21 cellular contexts compared by ENCODE assay signal in genomic region chr1:157153743-157154142, GRCh38. TPM values are rescaled to one million over a fixed set of nuclear protein-coding genes. Genes with fewer than 3 reads are reported as not detected.
DNase-seq lines count a peak whose midpoint lies in the region; ATAC-seq and TF ChIP-seq lines count a peak whose summit lies in the region.
"Had no signal": no experiment of that assay in that cellular context is flagged by ENCODE, and none has a peak within 500 bp of the region (broad histone marks: within the 10 kb centered on the region; RNA-seq: fewer than 3 reads in every experiment).

No MANE protein-coding gene starts in this region.

- TF ChIP-seq POLR2A in esophagus squamous epithelium (IDR thresholded peaks at IDR 0.05), result no peak

- H3K9ac ChIP-seq in colonic mucosa (ENCODE audit: low read depth in 2 of 2, low read length in 2 of 2), result no peak overlapping the region
- H3K9ac ChIP-seq: neural progenitor cell had no signal

- 38 to 80% methylated on average over 1 of the region's 1 CpG for WGBS in esophagus squamous epithelium, 2 donors

- CTCF ChIA-PET in Calu3 (lab: Charles Lee) (interaction anchor here (3.0 to 4.6 kb wide), 2 partner anchors 15 to 63 kb away, joined by 10 to 268 read pairs; no protein-coding TSS in a partner anchor), RWPE1 (lab: Yijun Ruan, JAX) (interaction anchor here (0.5 to 7.9 kb wide), 2 partner anchors 63 to 66 kb away, joined by 7 to 154 read pairs; no protein-coding TSS in a partner anchor)
- CTCF ChIA-PET in naive thymus-derived CD4-positive, alpha-beta T cell (lab: Charles Lee), result interaction anchor here (11.4 kb wide), 1 partner anchor 64 kb away, joined by 292 read pairs; no protein-coding TSS in a partner anchor

- H3K36me3 ChIP-seq in colonic mucosa (no peaks in the 10 kb centered on the region), esophagus squamous epithelium (no peaks in the 10 kb centered on the region)
- H3K36me3 ChIP-seq in naive thymus-derived CD4-positive, alpha-beta T cell (ENCODE audit: control insufficient read depth in 2 of 3, insufficient read depth in 3 of 3, low read length in 3 of 3), result no peaks in the 10 kb centered on the region
- H3K36me3 ChIP-seq: HAP-1, neural progenitor cell had no signal

- POLR2A ChIA-PET in naive thymus-derived CD4-positive, alpha-beta T cell (lab: Charles Lee), result no interaction called here
- POLR2A ChIA-PET in RWPE1 (lab: Yijun Ruan, JAX; ENCODE audit: low non-redundant PET), result no interaction called here

- peaks cover 28% of the 10 kb centered on the region for H3K27me3 Mint-ChIP-seq in T-helper 1 cell treated with Interleukin-12 subunit alpha and Interleukin-12 subunit beta and Interleukin-4 antibody, amounts not matched to agents 30 μg/mL and 1 μg/mL, for 36 hours (ENCODE audit: low read depth)
- peaks cover 27% of the 10 kb centered on the region for H3K27me3 Mint-ChIP-seq in Calu3 (ENCODE audit: unreplicated experiment)
- H3K27me3 Mint-ChIP-seq in naive thymus-derived CD4-positive, alpha-beta T cell, result peaks cover 6 to 18% (median 9%) of the 10 kb centered on the region in 5 donors

- BruUV-seq in Calu3 (replicated peaks; lab: Mats Ljungman, UMichigan), result no TSS peak

- peaks cover 12% of the 10 kb centered on the region for H3K4me1 ChIP-seq in colonic mucosa
- peaks cover 8 to 28% of the 10 kb centered on the region in 2 donors for H3K4me1 ChIP-seq in naive thymus-derived CD4-positive, alpha-beta T cell (ENCODE audit: control insufficient read depth in 2 of 2, insufficient read depth in 2 of 2, low read length in 2 of 2)
- H3K4me1 ChIP-seq in esophagus squamous epithelium, result peaks cover 29 to 48% (median 39%) of the 10 kb centered on the region in 3 donors

- DNase-seq in T-helper 1 cell (no peak), Calu3 (no peak), colonic mucosa (peak; percentile 66), posterior cingulate gyrus (no peak), esophagus squamous epithelium (lab: John Stamatoyannopoulos, UW) (no peak), RWPE1 (ENCODE audit: low spot score) (no peak)
- DNase-seq in naive thymus-derived CD4-positive, alpha-beta T cell, result no peak
- DNase-seq: activated gamma-delta T cell treated with Interleukin-2 at 50 U/mL for 16 hours; EL; erythroblast; NCI-H2227 treated with DMSO at 0.1 percent for 48 hours; stimulated activated CD4-positive, alpha-beta T cell treated with anti-CD3 and anti-CD28 coated beads, Interleukin-12 subunit alpha, Interleukin-12 subunit beta, amount 100 ng/mL, for 4 hours; stimulated activated naive B cell treated with anti-CD40 and anti-IgM and Interleukin-4, amounts not matched to agents 10 μg/mL and 1 μg/mL and 100 μg/mL, for 72 hours had no signal

- intact Hi-C loops in Calu3 (cut with micrococcal nuclease; ENCODE audit: unreplicated experiment), result no loop called here
- intact Hi-C loops in colonic mucosa (cut with DNase I), result no loop called here
- intact Hi-C loops in naive thymus-derived CD4-positive, alpha-beta T cell (cut with micrococcal nuclease), result loop anchor here in 1 of 2 donors (2.0 kb wide), 1 partner anchor 15 kb away; the partner anchor contains the start of gene ETV3
- intact Hi-C loops in posterior cingulate gyrus (cut with DNase I), result no loop called here
- intact Hi-C loops in esophagus squamous epithelium (cut with DNase I), result no loop called here

- H3K9me3 Mint-ChIP-seq in T-helper 1 cell treated with Interleukin-12 subunit alpha and Interleukin-12 subunit beta and Interleukin-4 antibody, amounts not matched to agents 30 μg/mL and 1 μg/mL, for 36 hours, result no peaks in the 10 kb centered on the region
- no peaks in the 10 kb centered on the region for H3K9me3 Mint-ChIP-seq in Calu3 (ENCODE audit: low read depth, unreplicated experiment)
- no peaks in the 10 kb centered on the region for H3K9me3 Mint-ChIP-seq in naive thymus-derived CD4-positive, alpha-beta T cell
- H3K9me3 Mint-ChIP-seq: stimulated activated naive B cell treated with anti-CD40 and anti-IgM and Interleukin-4, amounts not matched to agents 10 μg/mL and 1 μg/mL and 100 μg/mL, for 72 hours had no signal

- peaks cover 27% of the 10 kb centered on the region for H3K4me1 Mint-ChIP-seq in T-helper 1 cell treated with Interleukin-12 subunit alpha and Interleukin-12 subunit beta and Interleukin-4 antibody, amounts not matched to agents 30 μg/mL and 1 μg/mL, for 36 hours (ENCODE audit: low read depth)
- H3K4me1 Mint-ChIP-seq in Calu3 (ENCODE audit: low read depth, unreplicated experiment), result peaks cover 50% of the 10 kb centered on the region
- peaks cover 16 to 52% (median 32%) of the 10 kb centered on the region in 7 donors for H3K4me1 Mint-ChIP-seq in naive thymus-derived CD4-positive, alpha-beta T cell

- TF ChIP-seq CTCF in Calu3 (IDR thresholded peaks at IDR 0.05; ENCODE audit: unreplicated experiment) (no peak), colonic mucosa (IDR thresholded peaks at IDR 0.05) (no peak), esophagus squamous epithelium (IDR thresholded peaks at IDR 0.05) (no peak), RWPE1 (conservative IDR thresholded peaks at IDR 0.05; ENCODE audit: low read depth) (no peak)

- ATAC-seq in naive thymus-derived CD4-positive, alpha-beta T cell, result no peak
- ATAC-seq: stimulated activated naive B cell treated with anti-CD40 and anti-IgM and Interleukin-4, amounts not matched to agents 10 μg/mL and 1 μg/mL and 100 μg/mL, for 72 hours had no signal

- peak overlapping the region; percentile 64 for H3K27ac Mint-ChIP-seq in T-helper 1 cell treated with Interleukin-12 subunit alpha and Interleukin-12 subunit beta and Interleukin-4 antibody, amounts not matched to agents 30 μg/mL and 1 μg/mL, for 36 hours
- peak overlapping the region; percentile 4 for H3K27ac Mint-ChIP-seq in Calu3 (ENCODE audit: unreplicated experiment)
- H3K27ac Mint-ChIP-seq in naive thymus-derived CD4-positive, alpha-beta T cell, result peak overlapping the region in 3 of 9 donors; percentile 44 to 82 (median 77)
- H3K27ac Mint-ChIP-seq: neural progenitor cell; stimulated activated naive B cell treated with anti-CD40 and anti-IgM and Interleukin-4, amounts not matched to agents 10 μg/mL and 1 μg/mL and 100 μg/mL, for 72 hours had no signal

- H3K36me3 Mint-ChIP-seq in T-helper 1 cell treated with Interleukin-12 subunit alpha and Interleukin-12 subunit beta and Interleukin-4 antibody, amounts not matched to agents 30 μg/mL and 1 μg/mL, for 36 hours (ENCODE audit: low read depth), result no peaks in the 10 kb centered on the region
- no peaks in the 10 kb centered on the region for H3K36me3 Mint-ChIP-seq in Calu3 (ENCODE audit: insufficient read depth, unreplicated experiment)
- H3K36me3 Mint-ChIP-seq in naive thymus-derived CD4-positive, alpha-beta T cell, result peaks cover 0 to 2% (median 0%) of the 10 kb centered on the region in 5 donors
- H3K36me3 Mint-ChIP-seq: neural progenitor cell; stimulated activated naive B cell treated with anti-CD40 and anti-IgM and Interleukin-4, amounts not matched to agents 10 μg/mL and 1 μg/mL and 100 μg/mL, for 72 hours had no signal

- H3K9me3 ChIP-seq in colonic mucosa (no peaks in the 10 kb centered on the region), esophagus squamous epithelium (no peaks in the 10 kb centered on the region)
- no peaks in the 10 kb centered on the region for H3K9me3 ChIP-seq in naive thymus-derived CD4-positive, alpha-beta T cell (ENCODE audit: control insufficient read depth in 2 of 3, low read length in 3 of 3)
- H3K9me3 ChIP-seq: HAP-1 had no signal

- peaks cover 7% of the 10 kb centered on the region for H3K27me3 ChIP-seq in colonic mucosa
- no peaks in the 10 kb centered on the region for H3K27me3 ChIP-seq in naive thymus-derived CD4-positive, alpha-beta T cell (ENCODE audit: control insufficient read depth in 2 of 2, insufficient read depth in 2 of 2, low read length in 2 of 2)
- H3K27me3 ChIP-seq in esophagus squamous epithelium, result peaks cover 0 to 7% (median 0%) of the 10 kb centered on the region in 4 donors
- H3K27me3 ChIP-seq: neural progenitor cell had no signal

- no peak overlapping the region for H3K4me3 ChIP-seq in colonic mucosa
- no peak overlapping the region for H3K4me3 ChIP-seq in naive thymus-derived CD4-positive, alpha-beta T cell (ENCODE audit: low read length)
- no peak overlapping the region for H3K4me3 ChIP-seq in esophagus squamous epithelium
- H3K4me3 ChIP-seq: HAP-1, lung, neural progenitor cell had no signal

- H3K27ac ChIP-seq in colonic mucosa (peak overlapping the region; percentile 70), esophagus squamous epithelium (peak overlapping the region in 1 of 4 donors; percentile 25), RWPE1 (no peak overlapping the region)
- no peak overlapping the region for H3K27ac ChIP-seq in naive thymus-derived CD4-positive, alpha-beta T cell (ENCODE audit: low read depth, low read length)
- H3K27ac ChIP-seq: neural progenitor cell had no signal

- H3K4me3 Mint-ChIP-seq in T-helper 1 cell treated with Interleukin-12 subunit alpha and Interleukin-12 subunit beta and Interleukin-4 antibody, amounts not matched to agents 30 μg/mL and 1 μg/mL, for 36 hours, result peak overlapping the region; percentile 4
- H3K4me3 Mint-ChIP-seq in Calu3 (ENCODE audit: low read depth, unreplicated experiment), result peak overlapping the region; percentile 4
- H3K4me3 Mint-ChIP-seq in naive thymus-derived CD4-positive, alpha-beta T cell, result peak overlapping the region in 7 of 10 donors; percentile 1 to 61 (median 31)
- H3K4me3 Mint-ChIP-seq: neural progenitor cell; stimulated activated naive B cell treated with anti-CD40 and anti-IgM and Interleukin-4, amounts not matched to agents 10 μg/mL and 1 μg/mL and 100 μg/mL, for 72 hours had no signal

RNA-seq across cellular contexts. Expression of gene ETV3, which starts 15.5 kb away (rescaled TPM):
- total RNA-seq in Calu3 (2022) (39.7 and 50.0 TPM in 2 replicates), colonic mucosa (10 to 100 TPM; 20.7 to 38.7 TPM), esophagus squamous epithelium (10 to 100 TPM; 25.0 to 31.4 (median 27.3) TPM)
- total RNA-seq in naive thymus-derived CD4-positive, alpha-beta T cell, result 10 to 100 TPM; 31.5 to 72.4 (median 53.3) TPM
- 1 to 10 TPM; 4.5 to 5.7 TPM for polyA plus RNA-seq in naive thymus-derived CD4-positive, alpha-beta T cell

RNA-seq across cellular contexts. Expression of gene ETV3L, which starts 54.1 kb away (rescaled TPM):
- not detected in 2 replicates for total RNA-seq in Calu3 (2022)
- not detected for total RNA-seq in colonic mucosa
- not detected for total RNA-seq in naive thymus-derived CD4-positive, alpha-beta T cell
- polyA plus RNA-seq in naive thymus-derived CD4-positive, alpha-beta T cell, result not detected
- total RNA-seq in esophagus squamous epithelium, result not detected
- total RNA-seq: A172, astrocyte, HT1080, lung, urinary bladder had no signal
- polyA plus RNA-seq: urinary bladder had no signal
